In the genomic region with DNA sequence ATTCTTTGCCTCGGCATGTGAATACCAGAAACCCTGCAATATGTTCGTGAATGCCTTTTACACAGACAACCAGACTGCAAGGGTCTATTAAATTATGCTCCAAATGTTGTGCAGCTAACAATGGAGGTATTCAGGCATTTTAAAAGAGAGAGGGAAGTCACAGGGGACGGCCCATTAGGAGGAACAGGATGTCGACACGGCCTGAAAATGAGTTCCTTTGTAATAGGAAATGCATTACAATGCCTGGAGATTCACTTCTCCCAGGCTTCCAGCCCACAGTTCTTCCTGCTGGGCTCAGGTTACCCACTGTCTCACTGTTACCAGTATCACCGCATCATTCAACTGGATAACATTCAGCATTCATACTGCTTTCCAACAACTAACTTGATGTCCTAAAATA, we compare ENCODE assay signal across 8 cellular contexts. TPM values are rescaled to one million over a fixed set of nuclear protein-coding genes. Genes with fewer than 3 reads are reported as not detected.
A peak's percentile ranks its signal among the peaks of the same experiment; 100 is the strongest.
DNase-seq lines count a peak whose midpoint lies in the region; ATAC-seq and TF ChIP-seq lines count a peak whose summit lies in the region.

No MANE protein-coding gene starts in this region.

- peaks cover 4% of the 10 kb centered on the region for H3K36me3 ChIP-seq in BJ (ENCODE audit: control insufficient read depth, insufficient read depth, low read length)

- TF ChIP-seq CTCF in BJ (IDR thresholded peaks at IDR 0.05; ENCODE audit: insufficient read depth, low read depth, low read length) (no peak), WI38 (IDR thresholded peaks at IDR 0.05; ENCODE audit: low read depth, low read length) (no peak)

- intact Hi-C loops in head of caudate nucleus (cut with DNase I), result loop anchor here (5.0 to 10.0 kb wide), 3 partner anchors 112 to 295 kb away; partner anchors contain the start of gene POC1B

- H3K4me3 ChIP-seq in BJ (ENCODE audit: low read depth, low read length) (peak overlapping the region; percentile 89), WI38 (ENCODE audit: low read depth, low read length) (peak overlapping the region; percentile 98)

- ATAC-seq in GM21576 (IDR thresholded peaks at IDR 0.05; ENCODE audit: unreplicated experiment) (no peak), left lobe of liver (no peak)

- DNase-seq in BJ (ENCODE audit: low read depth), result no peak
- DNase-seq in HT1080 (ENCODE audit: low read depth), result peak; percentile 58
- DNase-seq in head of caudate nucleus, result peak in 25 of 42 donors; percentile 17 to 69 (median 42)
- DNase-seq in renal cortical epithelial cell (ENCODE audit: low read depth), result peak; percentile 45
- no peak for DNase-seq in left lobe of liver (ENCODE audit: low spot score)
- no peak for DNase-seq in NCI-H1417 treated with DMSO at 0.1 percent for 48 hours (lab: John Stamatoyannopoulos, UW)

- CTCF ChIA-PET in BJ (lab: Yijun Ruan, JAX), result interaction anchor here (1.4 kb wide), 1 partner anchor 112 kb away, joined by 8 read pairs; no protein-coding TSS in a partner anchor

- H3K27me3 ChIP-seq in BJ (ENCODE audit: control insufficient read depth, insufficient read depth, low read length), result no peaks in the 10 kb centered on the region

- POLR2A ChIA-PET in BJ (lab: Charles Lee), result no interaction called here

RNA-seq across cellular contexts. Expression of gene DUSP6, which starts 2.5 kb away (rescaled TPM):
- polyA plus RNA-seq in BJ (2011; rRNA removed), result 26.6 and 30.8 TPM in 2 replicates
- polyA minus RNA-seq in BJ (2011; rRNA and poly(A)+ RNA removed), result 55.8 and 79.1 TPM in 2 replicates
- total RNA-seq in HT1080 (2014; rRNA removed; shearing (Covaris generic)), result 0.32 and 1.2 TPM in 2 replicates
- 0.44 and 0.89 TPM in 2 replicates for polyA plus RNA-seq in HT1080 (2015; cell fraction: cytosol; rRNA removed)
- polyA plus RNA-seq in HT1080 (2015; cell fraction: nucleus; rRNA removed), result 0.37 and 1.4 TPM in 2 replicates
- total RNA-seq in renal cortical epithelial cell, result 33.6 and 33.9 TPM in 2 replicates
- 31.5 TPM for total RNA-seq in left lobe of liver

Comparison
In these comparisons a context has a peak if more than half of its experiments do, and no peak if none do; other contexts are left out.
1. DNase-seq: peak in HT1080 (single experiment), head of caudate nucleus (25 of 42) and renal cortical epithelial cell (single experiment); none in BJ (single experiment), left lobe of liver (single experiment) and NCI-H1417 treated with DMSO at 0.1 percent for 48 hours (single experiment).
2. RNA of gene DUSP6, which starts 2.5 kb away (total RNA-seq): 33.6 to 33.9 TPM in renal cortical epithelial cell and 31.5 TPM in left lobe of liver (single experiment); 0.32 to 1.2 TPM in HT1080; every median in the first group is over 10 times any median in the second.